In the genomic region with DNA sequence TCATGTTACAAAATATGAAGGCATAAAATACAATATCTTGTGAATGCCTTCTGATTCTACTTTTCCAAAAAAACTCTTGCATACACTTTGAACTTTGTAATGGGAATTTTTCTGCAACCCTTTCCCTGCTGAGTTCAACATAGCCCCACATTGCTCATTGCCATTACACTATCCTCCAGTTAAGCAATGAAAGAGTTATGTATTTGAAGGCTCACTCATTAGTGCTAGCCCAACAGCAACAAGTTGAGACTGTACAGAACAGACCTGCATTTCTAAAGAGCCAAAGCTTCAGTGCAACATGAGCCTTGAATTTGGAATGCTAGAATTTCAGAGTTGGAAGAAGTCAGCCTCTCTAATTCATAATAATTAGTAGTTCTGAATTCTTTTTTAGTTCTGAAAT, we compare ENCODE assay signal across 22 cellular contexts.
"Had no signal": no experiment of that assay in that cellular context is flagged by ENCODE, and none has a peak within 500 bp of the region (broad histone marks: within the 10 kb centered on the region; RNA-seq: fewer than 3 reads in every experiment).

No MANE protein-coding gene starts in this region.

- H3K27ac Mint-ChIP-seq: activated naive CD8-positive, alpha-beta T cell treated with anti-CD3 and anti-CD28 coated beads for 36 hours; activated T-helper 2 cell treated with anti-CD3 and anti-CD28 coated beads, Interferon-gamma antibody, Interleukin-2, Interleukin-4, amounts not matched to agents 10 μg/mL and 5 μg/mL and 100 μg/mL, durations not matched to agents 14 hours and 24 hours and 36 hours; endodermal cell; naive thymus-derived CD4-positive, alpha-beta T cell; WTC11 had no signal

- H3K36me3 ChIP-seq: ovary, prostate gland, right atrium auricular region, upper lobe of left lung had no signal

- H3K9me3 ChIP-seq: ovary, prostate gland, right atrium auricular region, upper lobe of left lung had no signal

- ATAC-seq: activated T-cell treated with anti-CD3 and anti-CD28 coated beads, Interleukin-2, amount 50 U/mL, for 4 hours; foreskin keratinocyte; naive thymus-derived CD4-positive, alpha-beta T cell; WTC11 had no signal

- H3K27me3 Mint-ChIP-seq: activated naive CD8-positive, alpha-beta T cell treated with anti-CD3 and anti-CD28 coated beads for 36 hours; naive thymus-derived CD4-positive, alpha-beta T cell had no signal

- H3K9me3 Mint-ChIP-seq: activated naive CD8-positive, alpha-beta T cell treated with anti-CD3 and anti-CD28 coated beads for 36 hours; activated T-cell treated with anti-CD3 and anti-CD28 coated beads, Interleukin-2, amount 50 U/mL, for 4 hours; activated T-helper 2 cell treated with anti-CD3 and anti-CD28 coated beads, Interferon-gamma antibody, Interleukin-2, Interleukin-4, amounts not matched to agents 10 μg/mL and 5 μg/mL and 100 μg/mL, durations not matched to agents 14 hours and 24 hours and 36 hours; WTC11 had no signal

- H3K4me3 ChIP-seq: lung, ovary, prostate gland, right atrium auricular region, upper lobe of left lung had no signal

- H3K27ac ChIP-seq: foreskin keratinocyte, ovary, prostate gland, right atrium auricular region, upper lobe of left lung had no signal

- DNase-seq: activated CD8-positive, alpha-beta memory T cell treated with anti-CD3 and anti-CD28 coated beads for 24 hours; activated CD8-positive, alpha-beta memory T cell treated with anti-CD3 and anti-CD28 coated beads, Interleukin-2, amount 50 U/mL, for 48 hours; activated naive CD4-positive, alpha-beta T cell treated with Interleukin-2 at 50 U/mL for 16 hours; activated naive CD8-positive, alpha-beta T cell treated with anti-CD3 and anti-CD28 coated beads for 36 hours; activated T-cell treated with anti-CD3 and anti-CD28 coated beads, Interleukin-2, amount 50 U/mL, for 4 hours; amniotic stem cell; cerebellar nuclear complex; cortex of kidney; endodermal cell; naive thymus-derived CD4-positive, alpha-beta T cell; ovary; stimulated activated CD4-positive, alpha-beta T cell treated with anti-CD3 and anti-CD28 coated beads, Interleukin-4, amount 100 ng/mL, for 24 hours; stimulated activated naive CD4-positive, alpha-beta T cell treated with Interleukin-2 at 50 U/mL for 16 hours; T-helper 9 cell; upper lobe of left lung had no signal

- H3K36me3 Mint-ChIP-seq: activated naive CD8-positive, alpha-beta T cell treated with anti-CD3 and anti-CD28 coated beads for 36 hours; naive thymus-derived CD4-positive, alpha-beta T cell; WTC11 had no signal

- H3K27me3 ChIP-seq: foreskin keratinocyte, ovary, right atrium auricular region, upper lobe of left lung had no signal

- H3K4me1 Mint-ChIP-seq: activated naive CD8-positive, alpha-beta T cell treated with anti-CD3 and anti-CD28 coated beads for 36 hours; endodermal cell; naive thymus-derived CD4-positive, alpha-beta T cell; WTC11 had no signal

- H3K4me1 ChIP-seq: prostate gland, right atrium auricular region, upper lobe of left lung had no signal

- FAIRE-seq: keratinocyte had no signal

- H3K4me3 Mint-ChIP-seq: activated naive CD8-positive, alpha-beta T cell treated with anti-CD3 and anti-CD28 coated beads for 36 hours; activated T-cell treated with anti-CD3 and anti-CD28 coated beads, Interleukin-2, amount 50 U/mL, for 4 hours; endodermal cell; naive thymus-derived CD4-positive, alpha-beta T cell; WTC11 had no signal
